8 cellular contexts compared by ENCODE assay signal in genomic region chr14:100654814-100655795, GRCh38.
DNase-seq lines count a peak whose midpoint lies in the region; ATAC-seq and TF ChIP-seq lines count a peak whose summit lies in the region.

No MANE protein-coding gene starts in this region.

- H3K27ac ChIP-seq in DND-41 (ENCODE audit: low read length): no peak overlapping the region
- H3K27ac ChIP-seq in HUES64 (ENCODE audit: low read depth, low read length): no peak overlapping the region

- no peaks in the 10 kb centered on the region for H3K4me1 ChIP-seq in DND-41 (ENCODE audit: insufficient read depth, low read length)
- H3K4me1 ChIP-seq in HUES64 (ENCODE audit: insufficient read depth, low read length): no peaks in the 10 kb centered on the region

- 42% methylated on average over 43 of the region's 43 CpGs for WGBS in HUES64

- H3K4me2 ChIP-seq in DND-41 (ENCODE audit: insufficient read depth, low read length): no peak overlapping the region

- H3K4me3 ChIP-seq in DND-41 (ENCODE audit: low read depth in 1 of 2, low read length in 2 of 2) (no peak overlapping the region), HUES64 (ENCODE audit: low read length) (peak overlapping the region; percentile 35)

- DNase-seq in DND-41 (no peak), natural killer cell (peak; percentile 31), KG1 (lab: John Stamatoyannopoulos, UW) (no peak)
- DNase-seq in activated CD4-positive, CD25-positive, alpha-beta regulatory T cell treated with anti-CD3 and anti-CD28 coated beads, Interleukin-2, amount 50 U/mL, for 72 hours: peak; percentile 56
- peak; percentile 28 for DNase-seq in effector CD4-positive, alpha-beta T cell

- H3K9me3 ChIP-seq in DND-41 (ENCODE audit: insufficient read depth, low read length, severe bottlenecking): no peaks in the 10 kb centered on the region
- H3K9me3 ChIP-seq in HUES64 (ENCODE audit: insufficient read depth, low read depth, low read length): no peaks in the 10 kb centered on the region

- H3K9ac ChIP-seq in DND-41 (ENCODE audit: low read depth, low read length) (no peak overlapping the region), HUES64 (ENCODE audit: low read depth, low read length) (0 out of 2 replicates have a peak overlapping the region, but pooled peaks have one; percentile 22)

- H3K27me3 ChIP-seq in DND-41 (ENCODE audit: insufficient read depth, low read length, poor library complexity) (no peaks in the 10 kb centered on the region), HUES64 (ENCODE audit: insufficient read depth, low read length) (peaks cover 5% of the 10 kb centered on the region)

- H3K27ac Mint-ChIP-seq in natural killer cell: no peak overlapping the region

- no peaks in the 10 kb centered on the region for H4K20me1 ChIP-seq in DND-41 (ENCODE audit: insufficient read depth, low read length)

- peak; percentile 63 for TF ChIP-seq CTCF in DND-41 (IDR thresholded peaks at IDR 0.05; ENCODE audit: borderline replicate concordance, extremely low read depth, low read length, poor library complexity, severe bottlenecking)
- peak; percentile 66 for TF ChIP-seq CTCF in natural killer cell (IDR thresholded peaks at IDR 0.05)

- H3K9me3 Mint-ChIP-seq in natural killer cell: no peaks in the 10 kb centered on the region

- no peak overlapping the region for H2AFZ ChIP-seq in DND-41 (ENCODE audit: low read depth, low read length)

- H3K27me3 Mint-ChIP-seq in natural killer cell (ENCODE audit: low read depth in 2 of 2): peaks cover 35 to 46% of the 10 kb centered on the region in 2 donors

- H3K4me3 Mint-ChIP-seq in natural killer cell: no peak overlapping the region

- no peaks in the 10 kb centered on the region for H3K79me2 ChIP-seq in DND-41 (ENCODE audit: insufficient read depth, low read length)

- peak; percentile 36; the same call in 2 of the 3 replicates for ATAC-seq in DND-41 (ENCODE audit: insufficient read depth, low read depth)
- ATAC-seq in natural killer cell: peak; percentile 55 to 83 (median 79)
- ATAC-seq in HG03469 (IDR thresholded peaks at IDR 0.05; ENCODE audit: unreplicated experiment): no peak
- no peak for ATAC-seq in HG02884 (IDR thresholded peaks at IDR 0.05; ENCODE audit: unreplicated experiment)

- H3K4me1 Mint-ChIP-seq in natural killer cell: peaks cover 0 to 9% of the 10 kb centered on the region in 2 donors

- no peaks in the 10 kb centered on the region for H3K36me3 Mint-ChIP-seq in natural killer cell

- intact Hi-C loops in natural killer cell (cut with micrococcal nuclease): loop anchor here (2.0 kb wide), 1 partner anchor 272 kb away; no protein-coding TSS in a partner anchor

- H3K36me3 ChIP-seq in DND-41 (ENCODE audit: insufficient read depth, low read length): no peaks in the 10 kb centered on the region
- no peaks in the 10 kb centered on the region for H3K36me3 ChIP-seq in HUES64 (ENCODE audit: insufficient read depth, low read length)

Comparison
In these comparisons a context has a peak if more than half of its experiments do, and no peak if none do; other contexts are left out.
1. ATAC-seq: peak in DND-41 (single experiment) and natural killer cell (3 of 3); none in HG03469 (single experiment) and HG02884 (single experiment).
2. DNase-seq: peak in activated CD4-positive, CD25-positive, alpha-beta regulatory T cell treated with anti-CD3 and anti-CD28 coated beads, Interleukin-2, amount 50 U/mL, for 72 hours (single experiment), effector CD4-positive, alpha-beta T cell (single experiment) and natural killer cell (single experiment); none in DND-41 (single experiment) and KG1 (single experiment).